2 cellular contexts compared by ENCODE assay signal in the genomic region with DNA sequence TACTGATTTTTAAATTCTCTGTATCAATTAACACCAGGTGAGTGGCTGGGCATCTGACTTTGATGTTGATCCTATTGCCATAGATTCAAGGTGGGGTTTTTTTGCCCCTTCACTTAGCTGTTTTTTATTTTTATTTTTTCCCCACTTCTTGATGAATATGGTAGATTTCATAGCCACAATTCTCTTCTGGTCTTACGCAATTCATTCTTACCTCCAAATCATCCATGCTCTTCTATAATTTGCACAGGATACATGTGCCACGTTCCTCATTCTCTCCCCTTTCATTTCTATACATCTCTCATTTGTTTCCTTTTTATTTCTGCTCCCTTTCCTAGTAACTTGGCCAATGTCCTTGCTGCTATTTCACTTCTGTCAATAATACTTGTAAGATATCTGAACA.
A peak's percentile ranks its signal among the peaks of the same experiment; 100 is the strongest.
TF ChIP-seq lines count a peak whose summit lies in the region.

No MANE protein-coding gene starts in this region.

TF ChIP-seq in HepG2, 621 proteins besides CTCF, POLR2A, EP300 and RAD21:
- TF ChIP-seq, protein P1, sequence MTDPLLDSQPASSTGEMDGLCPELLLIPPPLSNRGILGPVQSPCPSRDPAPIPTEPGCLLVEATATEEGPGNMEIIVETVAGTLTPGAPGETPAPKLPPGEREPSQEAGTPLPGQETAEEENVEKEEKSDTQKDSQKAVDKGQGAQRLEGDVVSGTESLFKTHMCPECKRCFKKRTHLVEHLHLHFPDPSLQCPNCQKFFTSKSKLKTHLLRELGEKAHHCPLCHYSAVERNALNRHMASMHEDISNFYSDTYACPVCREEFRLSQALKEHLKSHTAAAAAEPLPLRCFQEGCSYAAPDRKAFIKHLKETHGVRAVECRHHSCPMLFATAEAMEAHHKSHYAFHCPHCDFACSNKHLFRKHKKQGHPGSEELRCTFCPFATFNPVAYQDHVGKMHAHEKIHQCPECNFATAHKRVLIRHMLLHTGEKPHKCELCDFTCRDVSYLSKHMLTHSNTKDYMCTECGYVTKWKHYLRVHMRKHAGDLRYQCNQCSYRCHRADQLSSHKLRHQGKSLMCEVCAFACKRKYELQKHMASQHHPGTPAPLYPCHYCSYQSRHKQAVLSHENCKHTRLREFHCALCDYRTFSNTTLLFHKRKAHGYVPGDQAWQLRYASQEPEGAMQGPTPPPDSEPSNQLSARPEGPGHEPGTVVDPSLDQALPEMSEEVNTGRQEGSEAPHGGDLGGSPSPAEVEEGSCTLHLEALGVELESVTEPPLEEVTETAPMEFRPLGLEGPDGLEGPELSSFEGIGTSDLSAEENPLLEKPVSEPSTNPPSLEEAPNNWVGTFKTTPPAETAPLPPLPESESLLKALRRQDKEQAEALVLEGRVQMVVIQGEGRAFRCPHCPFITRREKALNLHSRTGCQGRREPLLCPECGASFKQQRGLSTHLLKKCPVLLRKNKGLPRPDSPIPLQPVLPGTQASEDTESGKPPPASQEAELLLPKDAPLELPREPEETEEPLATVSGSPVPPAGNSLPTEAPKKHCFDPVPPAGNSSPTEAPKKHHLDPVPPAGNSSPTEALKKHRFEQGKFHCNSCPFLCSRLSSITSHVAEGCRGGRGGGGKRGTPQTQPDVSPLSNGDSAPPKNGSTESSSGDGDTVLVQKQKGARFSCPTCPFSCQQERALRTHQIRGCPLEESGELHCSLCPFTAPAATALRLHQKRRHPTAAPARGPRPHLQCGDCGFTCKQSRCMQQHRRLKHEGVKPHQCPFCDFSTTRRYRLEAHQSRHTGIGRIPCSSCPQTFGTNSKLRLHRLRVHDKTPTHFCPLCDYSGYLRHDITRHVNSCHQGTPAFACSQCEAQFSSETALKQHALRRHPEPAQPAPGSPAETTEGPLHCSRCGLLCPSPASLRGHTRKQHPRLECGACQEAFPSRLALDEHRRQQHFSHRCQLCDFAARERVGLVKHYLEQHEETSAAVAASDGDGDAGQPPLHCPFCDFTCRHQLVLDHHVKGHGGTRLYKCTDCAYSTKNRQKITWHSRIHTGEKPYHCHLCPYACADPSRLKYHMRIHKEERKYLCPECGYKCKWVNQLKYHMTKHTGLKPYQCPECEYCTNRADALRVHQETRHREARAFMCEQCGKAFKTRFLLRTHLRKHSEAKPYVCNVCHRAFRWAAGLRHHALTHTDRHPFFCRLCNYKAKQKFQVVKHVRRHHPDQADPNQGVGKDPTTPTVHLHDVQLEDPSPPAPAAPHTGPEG (CRISPR knock-in tag; IDR thresholded peaks at IDR 0.05): no peak
- TF ChIP-seq CEBPB (IDR thresholded peaks at IDR 0.05; ENCODE audit: borderline replicate concordance, low read depth, low read length): peak; percentile 73; the same call in 1 of the 2 replicates

TF ChIP-seq in K562, 482 proteins besides CTCF, POLR2A, EP300 and RAD21:
- TF ChIP-seq CEBPG (CRISPR knock-in tag; IDR thresholded peaks at IDR 0.05) (no peak), CEBPG (tag; conservative IDR thresholded peaks at IDR 0.05 in 1 of 2, IDR thresholded peaks at IDR 0.05 in 1 of 2) (peak in 1 of 2 experiments; percentile 36; a peak in 1 of 4 replicates), RUNX1 (IDR thresholded peaks at IDR 0.05; ENCODE audit: low read depth) (no peak), ZNF165 (CRISPR knock-in tag; IDR thresholded peaks at IDR 0.05; ENCODE audit: borderline replicate concordance) (no peak), SAFB (IDR thresholded peaks at IDR 0.05; ENCODE audit: borderline replicate concordance, low read depth, low read length) (no peak), GATAD2B (IDR thresholded peaks at IDR 0.05; ENCODE audit: borderline replicate concordance) (no peak), HMGN3 (IDR thresholded peaks at IDR 0.05; ENCODE audit: borderline replicate concordance, extremely low read depth, insufficient read length, low read depth, low read length) (no peak), JUND (IDR thresholded peaks at IDR 0.05; ENCODE audit: borderline replicate concordance, low read depth, low read length) (no peak), JUND (tag; IDR thresholded peaks at IDR 0.05; ENCODE audit: borderline replicate concordance, low read depth, low read length) (no peak), SP1 (CRISPR knock-in tag; IDR thresholded peaks at IDR 0.05) (no peak), ZNF217 (CRISPR knock-in tag; IDR thresholded peaks at IDR 0.05) (no peak), ZNF551 (CRISPR knock-in tag; IDR thresholded peaks at IDR 0.05) (no peak), COPS2 (conservative IDR thresholded peaks at IDR 0.05) (no peak), RBM14 (IDR thresholded peaks at IDR 0.05; ENCODE audit: borderline replicate concordance, insufficient read depth, low read depth, low read length) (no peak), NFIC (IDR thresholded peaks at IDR 0.05) (no peak), CEBPB (tag; IDR thresholded peaks at IDR 0.05) (peak; percentile 36; the same call in 1 of the 2 replicates), MCM5 (IDR thresholded peaks at IDR 0.05; ENCODE audit: low read depth) (no peak), POLR2AphosphoS5 (IDR thresholded peaks at IDR 0.05; ENCODE audit: control insufficient read depth, insufficient read depth, low read depth, low read length) (no peak), DMBX1 (CRISPR knock-in tag; IDR thresholded peaks at IDR 0.05; ENCODE audit: borderline replicate concordance) (no peak)
